In the genomic region with DNA sequence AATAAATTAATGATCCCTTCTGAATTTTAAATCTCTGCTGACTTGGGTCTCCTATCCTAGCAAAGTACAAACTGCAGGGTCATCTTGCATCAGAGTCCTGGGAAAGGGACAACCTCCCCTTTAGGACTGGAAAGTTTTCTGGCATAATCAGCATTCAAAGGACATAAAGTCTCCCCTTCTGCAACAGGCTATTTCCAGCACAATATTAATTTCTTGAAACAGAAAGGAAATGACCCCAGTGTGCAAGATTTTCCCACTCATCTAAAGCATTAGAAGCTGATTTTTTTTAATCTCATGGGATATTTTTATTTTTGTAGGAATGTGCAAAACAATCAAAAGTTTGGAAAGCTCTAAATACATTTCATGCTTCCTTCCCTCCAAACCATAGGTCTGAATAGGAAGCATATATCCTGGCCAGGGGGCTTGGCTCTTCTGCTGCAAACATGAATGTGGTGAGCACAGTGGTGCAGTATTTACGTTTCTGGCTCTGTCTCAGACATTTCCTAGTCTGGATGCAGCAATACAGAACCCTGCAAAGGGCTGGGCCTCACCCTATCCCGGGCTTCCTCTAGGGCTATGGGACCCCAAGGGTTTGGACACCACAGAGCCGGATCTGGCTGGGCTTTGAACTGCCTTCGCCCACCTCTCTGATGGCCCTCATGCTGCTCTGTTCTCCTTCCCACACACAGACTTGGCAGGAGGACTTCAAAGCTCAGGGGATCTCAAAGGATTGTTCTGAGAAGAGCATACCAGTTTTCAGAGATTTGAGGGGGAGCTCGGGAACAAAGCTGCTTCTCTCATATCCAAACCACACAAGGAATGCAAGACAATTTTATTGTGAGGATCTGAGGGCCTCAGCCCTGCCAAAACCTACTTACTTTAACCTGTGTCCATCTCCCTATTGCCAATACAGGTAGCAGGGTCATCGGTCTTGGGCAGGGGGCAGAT, we compare ENCODE assay signal across 9 cellular contexts.
A peak's percentile ranks its signal among the peaks of the same experiment; 100 is the strongest.
DNase-seq lines count a peak whose midpoint lies in the region; ATAC-seq and TF ChIP-seq lines count a peak whose summit lies in the region.
"Had no signal": no experiment of that assay in that cellular context is flagged by ENCODE, and none has a peak within 500 bp of the region (broad histone marks: within the 10 kb centered on the region; RNA-seq: fewer than 3 reads in every experiment).

No MANE protein-coding gene starts in this region.

- H3K4me1 ChIP-seq in Loucy (ENCODE audit: insufficient read depth, low read length, poor library complexity, severe bottlenecking), result peaks cover 31% of the 10 kb centered on the region
- peaks cover 3 to 4% of the 10 kb centered on the region in 2 donors for H3K4me1 ChIP-seq in duodenal mucosa (ENCODE audit: control insufficient read depth in 1 of 2, insufficient read depth in 2 of 2, low read length in 2 of 2)
- H3K4me1 ChIP-seq in lung (ENCODE audit: control insufficient read depth in 2 of 2, insufficient read depth in 2 of 2, low read length in 2 of 2), result peaks cover 0 to 34% of the 10 kb centered on the region in 2 donors
- H3K4me1 ChIP-seq in testis, result peaks cover 45% of the 10 kb centered on the region

- H3F3A ChIP-seq in Loucy (ENCODE audit: low read depth), result no peaks in the 10 kb centered on the region

- DNase-seq in lung (ENCODE audit: low spot score), result no peak
- DNase-seq in testis, result peak; percentile 50
- no peak for DNase-seq in activated CD4-positive, alpha-beta T cell treated with anti-CD3 and anti-CD28 coated beads for 1 hour
- DNase-seq in NCI-H2196 (lab: John Stamatoyannopoulos, UW; ENCODE audit: unreplicated experiment), result no peak
- no peak for DNase-seq in DMS153 treated with DMSO at 0.1 percent for 48 hours (lab: John Stamatoyannopoulos, UW; ENCODE audit: unreplicated experiment)
- DNase-seq: MV-4-11 had no signal

- WGBS in lung, 2 donors, result 60 to 65% methylated on average over 6 of the region's 6 CpGs
- WGBS in testis, 2 donors, result 42 to 60% methylated on average over 4 to 6 of the region's 6 CpGs

- H3K36me3 ChIP-seq in Loucy (ENCODE audit: insufficient read depth, low read length) (no peaks in the 10 kb centered on the region), duodenal mucosa (ENCODE audit: control insufficient read depth in 1 of 2, insufficient read depth in 2 of 2, low read length in 2 of 2) (no peaks in the 10 kb centered on the region), lung (ENCODE audit: control insufficient read depth in 2 of 2, insufficient read depth in 2 of 2, low read length in 2 of 2) (no peaks in the 10 kb centered on the region), testis (ENCODE audit: low read depth, missing control alignments) (no peaks in the 10 kb centered on the region)

- H3K9ac ChIP-seq in Loucy (ENCODE audit: low read depth, low read length, poor library complexity, severe bottlenecking) (no peak overlapping the region), duodenal mucosa (ENCODE audit: low read depth in 1 of 2, low read length in 2 of 2) (no peak overlapping the region)

- no peaks in the 10 kb centered on the region for H3K79me2 ChIP-seq in Loucy (ENCODE audit: insufficient read depth, low read length)

- H3K9me3 ChIP-seq in Loucy (ENCODE audit: insufficient read depth, low read depth, low read length) (no peaks in the 10 kb centered on the region), duodenal mucosa (ENCODE audit: control insufficient read depth in 1 of 2, low read length in 2 of 2) (no peaks in the 10 kb centered on the region), lung (ENCODE audit: control insufficient read depth in 2 of 2, insufficient read depth in 1 of 2, low read length in 1 of 2) (no peaks in the 10 kb centered on the region), testis (no peaks in the 10 kb centered on the region)

- H3K9me2 ChIP-seq in Loucy (replicated peaks; ENCODE audit: low read depth, low read length), result no peaks in the 10 kb centered on the region

- no peak overlapping the region for H2AFZ ChIP-seq in Loucy (ENCODE audit: low read length)

- no peak for TF ChIP-seq CTCF in Loucy (conservative IDR thresholded peaks at IDR 0.05; ENCODE audit: low read length)
- no peak for TF ChIP-seq CTCF in lung (IDR thresholded peaks at IDR 0.05; ENCODE audit: control extremely low read depth, extremely low read depth)
- no peak for TF ChIP-seq CTCF in testis (IDR thresholded peaks at IDR 0.05)

- ATAC-seq in lung (ENCODE audit: insufficient read depth, low FRiP score) (no peak), GM18519 (IDR thresholded peaks at IDR 0.05; ENCODE audit: low FRiP score, unreplicated experiment) (no peak)

- H3K4me2 ChIP-seq in Loucy (ENCODE audit: low read depth, low read length, poor library complexity, severe bottlenecking), result peak overlapping the region; percentile 55

- H3K27me3 ChIP-seq in Loucy (ENCODE audit: insufficient read depth, low read length, poor library complexity, severe bottlenecking) (no peaks in the 10 kb centered on the region), duodenal mucosa (ENCODE audit: control insufficient read depth in 1 of 2, insufficient read depth in 2 of 2, low read length in 2 of 2) (peaks cover 0 to 5% of the 10 kb centered on the region in 2 donors), lung (ENCODE audit: control insufficient read depth, insufficient read depth) (no peaks in the 10 kb centered on the region), testis (no peaks in the 10 kb centered on the region)

- no peaks in the 10 kb centered on the region for H4K20me1 ChIP-seq in Loucy (ENCODE audit: insufficient read depth, low read length, poor library complexity, severe bottlenecking)

- intact Hi-C loops in testis (cut with DNase I; ENCODE audit: low total_unique reads), result loop anchor here (10.0 kb wide), 1 partner anchor 51 kb away; no protein-coding TSS in a partner anchor

- H3K27ac ChIP-seq in duodenal mucosa (ENCODE audit: low read depth, low read length), result peak overlapping the region; percentile 51
- H3K27ac ChIP-seq in lung (ENCODE audit: low read depth in 1 of 2, low read length in 1 of 2), result peak overlapping the region; percentile 23 to 79
- peak overlapping the region; percentile 48 to 86 for H3K27ac ChIP-seq in testis

- H3K4me3 ChIP-seq in Loucy (ENCODE audit: low read length, poor library complexity, severe bottlenecking), result no peak overlapping the region
- no peak overlapping the region for H3K4me3 ChIP-seq in duodenal mucosa (ENCODE audit: low read depth in 1 of 2, low read length in 2 of 2)
- H3K4me3 ChIP-seq in lung, result no peak overlapping the region
- no peak overlapping the region for H3K4me3 ChIP-seq in testis

- TF ChIP-seq POLR2A in testis (IDR thresholded peaks at IDR 0.05), result no peak
